ENCODE assay signal across 8 cellular contexts in the genomic region with DNA sequence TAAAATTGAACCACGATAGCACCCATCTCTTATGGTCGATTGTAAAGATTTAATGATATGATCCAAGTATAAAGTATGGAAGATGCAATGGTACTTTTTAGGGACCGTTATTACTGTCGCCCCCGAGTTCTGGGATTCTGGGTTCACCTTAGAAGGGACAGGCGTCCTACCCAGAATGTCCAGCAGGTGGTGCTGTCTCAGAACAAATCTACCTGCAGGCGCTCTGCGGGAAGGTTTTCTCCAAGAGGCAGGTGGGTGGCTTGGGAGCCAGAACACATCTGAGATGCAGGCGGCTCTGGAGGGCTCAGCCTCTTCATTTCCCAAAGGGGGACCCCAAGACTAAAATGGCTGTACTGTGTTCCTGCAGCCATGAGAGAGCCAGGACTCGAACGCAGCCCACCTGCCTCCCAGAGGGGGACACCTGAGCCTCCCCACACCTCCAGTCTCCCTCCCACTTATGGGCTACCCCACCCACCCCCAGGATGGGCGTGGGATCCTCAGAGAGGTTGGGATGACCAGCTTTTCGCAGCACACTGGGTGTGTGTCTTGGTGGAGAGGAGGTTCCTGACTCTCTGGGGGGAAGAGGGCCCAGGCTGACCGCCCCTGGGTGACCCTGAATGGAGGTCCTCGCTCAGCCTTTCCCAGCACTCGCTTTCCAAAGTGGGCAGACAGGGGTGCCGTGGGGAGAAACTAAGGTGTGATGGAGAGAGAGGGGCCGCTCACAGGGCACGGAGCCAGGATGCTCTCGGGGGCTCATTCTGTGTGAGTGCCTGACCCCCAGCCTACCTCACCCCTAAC. TPM values are rescaled to one million over a fixed set of nuclear protein-coding genes. Genes with fewer than 3 reads are reported as not detected.
DNase-seq lines count a peak whose midpoint lies in the region; ATAC-seq lines count a peak whose summit lies in the region.

No MANE protein-coding gene starts in this region.

- H3K9me3 ChIP-seq in effector memory CD4-positive, alpha-beta T cell (ENCODE audit: control insufficient read depth, low read length): no peaks in the 10 kb centered on the region

- CTCF ChIA-PET in activated CD4-positive, alpha-beta memory T cell treated with anti-CD3 and anti-CD28 coated beads for 36 hours (lab: Charles Lee): interaction anchor here (0.6 to 8.4 kb wide), 46 partner anchors 9 to 456 kb away, joined by 3 to 164 read pairs (median 4); no protein-coding TSS in a partner anchor

- no peaks in the 10 kb centered on the region for H3K36me3 ChIP-seq in effector memory CD4-positive, alpha-beta T cell (ENCODE audit: control insufficient read depth, insufficient read depth, low read length)

- peaks cover 49% of the 10 kb centered on the region for H3K27me3 Mint-ChIP-seq in activated CD4-positive, alpha-beta memory T cell treated with anti-CD3 and anti-CD28 coated beads for 36 hours

- intact Hi-C loops in Right ventricle myocardium inferior (cut with DNase I): loop anchor here (5.0 kb wide), 1 partner anchor 372 kb away; no protein-coding TSS in a partner anchor
- intact Hi-C loops in cardiac septum (cut with DNase I): no loop called here
- intact Hi-C loops in activated CD4-positive, alpha-beta memory T cell treated with anti-CD3 and anti-CD28 coated beads for 36 hours (cut with micrococcal nuclease): loop anchor here (5.0 kb wide), 1 partner anchor 327 kb away; no protein-coding TSS in a partner anchor

- no peak overlapping the region for H3K27ac ChIP-seq in effector memory CD4-positive, alpha-beta T cell (ENCODE audit: insufficient read depth, low read length, poor library complexity, severe bottlenecking)

- H3K4me1 Mint-ChIP-seq in activated CD4-positive, alpha-beta memory T cell treated with anti-CD3 and anti-CD28 coated beads for 36 hours (ENCODE audit: low read depth): peaks cover 6% of the 10 kb centered on the region

- H3K4me3 Mint-ChIP-seq in activated CD4-positive, alpha-beta memory T cell treated with anti-CD3 and anti-CD28 coated beads for 36 hours: no peak overlapping the region

- ATAC-seq in Right ventricle myocardium inferior: no peak

- no peak overlapping the region for H3K27ac Mint-ChIP-seq in activated CD4-positive, alpha-beta memory T cell treated with anti-CD3 and anti-CD28 coated beads for 36 hours

- no peak overlapping the region for H3K4me3 ChIP-seq in effector memory CD4-positive, alpha-beta T cell (ENCODE audit: insufficient read depth, low read depth, low read length, poor library complexity, severe bottlenecking)

- POLR2A ChIA-PET in activated CD4-positive, alpha-beta memory T cell treated with anti-CD3 and anti-CD28 coated beads for 36 hours (lab: Charles Lee): no interaction called here

- no peaks in the 10 kb centered on the region for H3K4me1 ChIP-seq in effector memory CD4-positive, alpha-beta T cell (ENCODE audit: control insufficient read depth, insufficient read depth, low read length, poor library complexity, severe bottlenecking)

- no peaks in the 10 kb centered on the region for H3K9me3 Mint-ChIP-seq in activated CD4-positive, alpha-beta memory T cell treated with anti-CD3 and anti-CD28 coated beads for 36 hours

- peak; percentile 78 for DNase-seq in Right ventricle myocardium inferior (ENCODE audit: missing footprints)
- no peak for DNase-seq in cardiac septum (ENCODE audit: low spot score)
- peak; percentile 50 for DNase-seq in NCI-H226
- peak; percentile 81 for DNase-seq in activated CD4-positive, alpha-beta memory T cell treated with anti-CD3 and anti-CD28 coated beads for 36 hours
- DNase-seq in effector memory CD4-positive, alpha-beta T cell: peak; percentile 28 to 50 (median 34)
- peak; percentile 66 for DNase-seq in middle frontal gyrus (ENCODE audit: extremely low spot score, low spot score)
- DNase-seq in stimulated activated CD8-positive, alpha-beta memory T cell treated with anti-CD3 and anti-CD28 coated beads, Interleukin-4, amount 100 ng/mL, for 48 hours: peak; percentile 91
- no peak for DNase-seq in cortex of kidney (lab: John Stamatoyannopoulos, UW)

- no peaks in the 10 kb centered on the region for H3K27me3 ChIP-seq in effector memory CD4-positive, alpha-beta T cell (replicated peaks; ENCODE audit: control insufficient read depth, insufficient read depth, low read length, poor library complexity, severe bottlenecking)

- no peaks in the 10 kb centered on the region for H3K36me3 Mint-ChIP-seq in activated CD4-positive, alpha-beta memory T cell treated with anti-CD3 and anti-CD28 coated beads for 36 hours

RNA-seq across cellular contexts. Expression of a gene that starts 28.1 kb away (rescaled TPM):
- total RNA-seq in Right ventricle myocardium inferior (8.5 TPM), cardiac septum (2.7 TPM)
- total RNA-seq in activated CD4-positive, alpha-beta memory T cell treated with anti-CD3 and anti-CD28 coated beads for 36 hours: under 1 TPM; 0.07 to 0.19 TPM

Comparison
In these comparisons a context has a peak if more than half of its experiments do, and no peak if none do; other contexts are left out.
1. DNase-seq: peak in Right ventricle myocardium inferior (single experiment), NCI-H226 (single experiment), activated CD4-positive, alpha-beta memory T cell treated with anti-CD3 and anti-CD28 coated beads for 36 hours (single experiment), effector memory CD4-positive, alpha-beta T cell (3 of 3), middle frontal gyrus (single experiment) and stimulated activated CD8-positive, alpha-beta memory T cell treated with anti-CD3 and anti-CD28 coated beads, Interleukin-4, amount 100 ng/mL, for 48 hours (single experiment); none in cardiac septum (single experiment) and cortex of kidney (single experiment).